In the genomic region with DNA sequence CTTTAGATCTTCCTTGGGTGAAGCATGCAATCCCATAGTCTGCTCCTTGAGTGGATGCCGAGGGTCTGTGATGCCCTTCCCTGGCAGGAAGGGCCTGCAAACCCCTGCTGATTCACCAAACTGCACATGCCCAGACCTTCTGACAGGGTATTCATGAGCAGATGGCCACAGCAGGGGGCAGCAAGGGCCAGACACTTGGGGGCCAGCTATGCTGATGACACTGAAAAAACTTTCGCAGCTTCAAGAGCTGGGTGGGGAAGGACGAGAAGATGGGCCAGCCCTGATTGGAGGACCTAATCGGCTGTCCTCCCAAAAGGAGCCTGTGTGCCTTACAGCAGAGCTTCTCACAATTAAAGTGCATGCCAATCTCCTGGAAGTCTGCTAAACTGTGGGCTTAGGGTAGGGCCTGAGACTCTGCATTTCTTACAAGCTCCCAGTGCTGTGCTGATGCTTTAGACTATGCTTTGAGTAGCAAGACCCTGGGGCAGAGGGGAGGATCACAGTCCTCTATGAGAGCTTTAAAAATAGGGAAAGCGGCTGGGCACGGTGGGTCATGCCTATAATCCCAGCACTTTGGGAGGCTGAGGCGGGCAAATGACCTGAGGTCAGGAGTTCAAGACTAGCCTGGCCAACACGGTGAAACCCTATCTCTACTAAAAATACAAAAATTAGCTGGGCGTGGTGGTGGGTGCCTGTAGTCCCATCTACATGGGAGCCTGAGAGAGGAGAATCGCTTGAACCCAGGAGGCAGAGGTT, we compare ENCODE assay signal across 1 cellular context.
TF ChIP-seq lines count a peak whose summit lies in the region.

No MANE protein-coding gene starts in this region.

TF ChIP-seq in K562, 482 proteins besides CTCF, POLR2A, EP300 and RAD21:
- TF ChIP-seq TEAD4 (IDR thresholded peaks at IDR 0.05; ENCODE audit: low read length) (no peak), TEAD4 (CRISPR knock-in tag; IDR thresholded peaks at IDR 0.05; ENCODE audit: borderline replicate concordance) (no peak), BRD4 (IDR thresholded peaks at IDR 0.05) (no peak), MTF1 (CRISPR knock-in tag; IDR thresholded peaks at IDR 0.05; ENCODE audit: borderline replicate concordance) (no peak), MEF2A (IDR thresholded peaks at IDR 0.05; ENCODE audit: control insufficient read depth, low read depth, low read length) (no peak), PHB2 (IDR thresholded peaks at IDR 0.05; ENCODE audit: low read depth) (no peak), TRIM24 (IDR thresholded peaks at IDR 0.05) (no peak), ARNT (IDR thresholded peaks at IDR 0.05) (no peak), ZNF354B (CRISPR knock-in tag; IDR thresholded peaks at IDR 0.05) (no peak), TBL1XR1 (IDR thresholded peaks at IDR 0.05; ENCODE audit: low read length in 2 of 2) (no peak), POLR3A (IDR thresholded peaks at IDR 0.05; ENCODE audit: borderline replicate concordance, extremely low read depth, insufficient read depth, insufficient read length) (no peak), SP2 (IDR thresholded peaks at IDR 0.05; ENCODE audit: extremely low read depth, low read depth, low read length, poor library complexity, severe bottlenecking) (no peak), ZNF384 (IDR thresholded peaks at IDR 0.05; ENCODE audit: low read depth, low read length) (no peak), ZNF778 (CRISPR knock-in tag; IDR thresholded peaks at IDR 0.05) (no peak), MAFK (IDR thresholded peaks at IDR 0.05; ENCODE audit: low read length) (no peak)
- TF ChIP-seq, protein P1, sequence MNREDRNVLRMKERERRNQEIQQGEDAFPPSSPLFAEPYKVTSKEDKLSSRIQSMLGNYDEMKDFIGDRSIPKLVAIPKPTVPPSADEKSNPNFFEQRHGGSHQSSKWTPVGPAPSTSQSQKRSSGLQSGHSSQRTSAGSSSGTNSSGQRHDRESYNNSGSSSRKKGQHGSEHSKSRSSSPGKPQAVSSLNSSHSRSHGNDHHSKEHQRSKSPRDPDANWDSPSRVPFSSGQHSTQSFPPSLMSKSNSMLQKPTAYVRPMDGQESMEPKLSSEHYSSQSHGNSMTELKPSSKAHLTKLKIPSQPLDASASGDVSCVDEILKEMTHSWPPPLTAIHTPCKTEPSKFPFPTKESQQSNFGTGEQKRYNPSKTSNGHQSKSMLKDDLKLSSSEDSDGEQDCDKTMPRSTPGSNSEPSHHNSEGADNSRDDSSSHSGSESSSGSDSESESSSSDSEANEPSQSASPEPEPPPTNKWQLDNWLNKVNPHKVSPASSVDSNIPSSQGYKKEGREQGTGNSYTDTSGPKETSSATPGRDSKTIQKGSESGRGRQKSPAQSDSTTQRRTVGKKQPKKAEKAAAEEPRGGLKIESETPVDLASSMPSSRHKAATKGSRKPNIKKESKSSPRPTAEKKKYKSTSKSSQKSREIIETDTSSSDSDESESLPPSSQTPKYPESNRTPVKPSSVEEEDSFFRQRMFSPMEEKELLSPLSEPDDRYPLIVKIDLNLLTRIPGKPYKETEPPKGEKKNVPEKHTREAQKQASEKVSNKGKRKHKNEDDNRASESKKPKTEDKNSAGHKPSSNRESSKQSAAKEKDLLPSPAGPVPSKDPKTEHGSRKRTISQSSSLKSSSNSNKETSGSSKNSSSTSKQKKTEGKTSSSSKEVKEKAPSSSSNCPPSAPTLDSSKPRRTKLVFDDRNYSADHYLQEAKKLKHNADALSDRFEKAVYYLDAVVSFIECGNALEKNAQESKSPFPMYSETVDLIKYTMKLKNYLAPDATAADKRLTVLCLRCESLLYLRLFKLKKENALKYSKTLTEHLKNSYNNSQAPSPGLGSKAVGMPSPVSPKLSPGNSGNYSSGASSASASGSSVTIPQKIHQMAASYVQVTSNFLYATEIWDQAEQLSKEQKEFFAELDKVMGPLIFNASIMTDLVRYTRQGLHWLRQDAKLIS (CRISPR knock-in tag; IDR thresholded peaks at IDR 0.05), result no peak
- TF ChIP-seq, protein P2, sequence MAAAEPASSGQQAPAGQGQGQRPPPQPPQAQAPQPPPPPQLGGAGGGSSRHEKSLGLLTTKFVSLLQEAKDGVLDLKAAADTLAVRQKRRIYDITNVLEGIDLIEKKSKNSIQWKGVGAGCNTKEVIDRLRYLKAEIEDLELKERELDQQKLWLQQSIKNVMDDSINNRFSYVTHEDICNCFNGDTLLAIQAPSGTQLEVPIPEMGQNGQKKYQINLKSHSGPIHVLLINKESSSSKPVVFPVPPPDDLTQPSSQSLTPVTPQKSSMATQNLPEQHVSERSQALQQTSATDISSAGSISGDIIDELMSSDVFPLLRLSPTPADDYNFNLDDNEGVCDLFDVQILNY (CRISPR knock-in tag; IDR thresholded peaks at IDR 0.05), result no peak
- TF ChIP-seq, protein P3, sequence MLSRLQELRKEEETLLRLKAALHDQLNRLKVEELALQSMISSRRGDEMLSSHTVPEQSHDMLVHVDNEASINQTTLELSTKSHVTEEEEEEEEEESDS (CRISPR knock-in tag; IDR thresholded peaks at IDR 0.05), result no peak
- TF ChIP-seq, protein P4, sequence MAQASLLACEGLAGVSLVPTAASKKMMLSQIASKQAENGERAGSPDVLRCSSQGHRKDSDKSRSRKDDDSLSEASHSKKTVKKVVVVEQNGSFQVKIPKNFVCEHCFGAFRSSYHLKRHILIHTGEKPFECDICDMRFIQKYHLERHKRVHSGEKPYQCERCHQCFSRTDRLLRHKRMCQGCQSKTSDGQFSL (CRISPR knock-in tag; IDR thresholded peaks at IDR 0.05), result no peak
- TF ChIP-seq, protein P4 (tag; IDR thresholded peaks at IDR 0.05), result no peak
TF ChIP-seq in K562: peak in this region for 0.
